ENCODE assay signal across 33 cellular contexts in the genomic region with DNA sequence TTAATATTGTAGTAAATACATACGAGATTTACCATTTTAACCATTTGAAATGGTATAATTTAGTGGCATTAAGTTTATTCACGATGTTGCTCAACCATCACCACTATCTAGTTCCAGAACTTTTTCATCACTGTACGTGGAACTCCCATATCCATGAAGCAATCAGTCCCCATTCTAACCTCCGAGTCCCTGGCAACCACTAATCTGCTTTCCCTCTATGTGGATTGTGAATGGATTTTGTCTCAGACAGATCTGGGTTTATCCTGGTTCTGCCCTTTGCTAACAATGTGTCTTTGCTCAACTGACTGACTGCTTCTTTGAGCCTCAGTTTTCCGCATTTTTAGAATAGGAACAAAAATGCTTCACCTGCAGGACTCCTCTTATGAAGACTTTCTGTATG.
"Had no signal": no experiment of that assay in that cellular context is flagged by ENCODE, and none has a peak within 500 bp of the region (broad histone marks: within the 10 kb centered on the region; RNA-seq: fewer than 3 reads in every experiment).

No MANE protein-coding gene starts in this region.

- FAIRE-seq: colon, endometrium had no signal

- H3K4me3 ChIP-seq: adrenal gland, body of pancreas, esophagus squamous epithelium, gastroesophageal sphincter had no signal

- ATAC-seq: activated CD8-positive, alpha-beta memory T cell treated with anti-CD3 and anti-CD28 coated beads, Interleukin-2, amount 10 ng/mL, durations not matched to agents 7 days and 5 days; activated CD8-positive, alpha-beta T cell treated with anti-CD3 and anti-CD28 coated beads, Interleukin-2, amount 10 ng/mL, durations not matched to agents 7 days and 5 days; activated naive CD8-positive, alpha-beta T cell treated with anti-CD3 and anti-CD28 coated beads, Interleukin-2, amount 50 U/mL, for 24 hours; activated T-cell treated with anti-CD3 and anti-CD28 coated beads, Interleukin-2, amount 50 U/mL, for 72 hours; effector memory CD8-positive, alpha-beta T cell; gastroesophageal sphincter; T-helper 17 cell had no signal

- H3K27ac ChIP-seq: adrenal gland, epithelial cell of prostate, esophagus squamous epithelium, gastroesophageal sphincter had no signal

- H3K36me3 Mint-ChIP-seq: WTC11 had no signal

- H3K9me3 Mint-ChIP-seq: activated CD4-positive, alpha-beta memory T cell treated with anti-CD3 and anti-CD28 coated beads for 36 hours; activated naive CD4-positive, alpha-beta T cell treated with anti-CD3 and anti-CD28 coated beads for 36 hours; activated naive CD4-positive, alpha-beta T cell treated with anti-CD3 and anti-CD28 coated beads, Interleukin-2, amount 50 U/mL, for 24 hours; activated naive CD8-positive, alpha-beta T cell treated with anti-CD3 and anti-CD28 coated beads for 36 hours; activated naive CD8-positive, alpha-beta T cell treated with anti-CD3 and anti-CD28 coated beads, Interleukin-2, amount 50 U/mL, for 24 hours; activated T-cell treated with anti-CD3 and anti-CD28 coated beads, Interleukin-2, amount 50 U/mL, for 24 hours; activated T-cell treated with anti-CD3 and anti-CD28 coated beads, Interleukin-2, amount 50 U/mL, for 72 hours; effector memory CD8-positive, alpha-beta T cell; T-helper 2 cell treated with Interferon-gamma antibody and Interleukin-4, amounts not matched to agents 5 μg/mL and 100 μg/mL, for 36 hours; WTC11 had no signal

- H3K27me3 Mint-ChIP-seq: activated CD4-positive, alpha-beta memory T cell treated with anti-CD3 and anti-CD28 coated beads for 36 hours; activated CD8-positive, alpha-beta memory T cell treated with anti-CD3 and anti-CD28 coated beads, Interleukin-2, amount 10 ng/mL, durations not matched to agents 7 days and 5 days; activated naive CD4-positive, alpha-beta T cell treated with anti-CD3 and anti-CD28 coated beads, Interleukin-2, amount 50 U/mL, for 24 hours; activated naive CD8-positive, alpha-beta T cell treated with anti-CD3 and anti-CD28 coated beads for 36 hours; activated naive CD8-positive, alpha-beta T cell treated with anti-CD3 and anti-CD28 coated beads, Interleukin-2, amount 50 U/mL, for 24 hours; activated T-cell treated with anti-CD3 and anti-CD28 coated beads, Interleukin-2, amount 50 U/mL, for 24 hours; effector memory CD8-positive, alpha-beta T cell; T-helper 17 cell had no signal

- H3K9me3 ChIP-seq: adrenal gland, body of pancreas, esophagus squamous epithelium, gastroesophageal sphincter had no signal

- H3K4me1 Mint-ChIP-seq: activated naive CD4-positive, alpha-beta T cell treated with anti-CD3 and anti-CD28 coated beads, Interleukin-2, amount 50 U/mL, for 24 hours; WTC11 had no signal

- H3K4me1 ChIP-seq: adrenal gland had no signal

- H3K27me3 ChIP-seq: adrenal gland, body of pancreas, esophagus squamous epithelium, gastroesophageal sphincter had no signal

- H3K27ac Mint-ChIP-seq: activated CD4-positive, alpha-beta memory T cell treated with anti-CD3 and anti-CD28 coated beads for 36 hours; activated CD8-positive, alpha-beta T cell treated with anti-CD3 and anti-CD28 coated beads, Interleukin-2, amount 10 ng/mL, durations not matched to agents 7 days and 5 days; activated naive CD4-positive, alpha-beta T cell treated with anti-CD3 and anti-CD28 coated beads for 36 hours; activated naive CD4-positive, alpha-beta T cell treated with anti-CD3 and anti-CD28 coated beads, Interleukin-2, amount 50 U/mL, for 24 hours; activated naive CD8-positive, alpha-beta T cell treated with anti-CD3 and anti-CD28 coated beads for 36 hours; activated naive CD8-positive, alpha-beta T cell treated with anti-CD3 and anti-CD28 coated beads, Interleukin-2, amount 50 U/mL, for 24 hours; activated T-cell treated with anti-CD3 and anti-CD28 coated beads, Interleukin-2, amount 50 U/mL, for 24 hours; activated T-cell treated with anti-CD3 and anti-CD28 coated beads, Interleukin-2, amount 50 U/mL, for 72 hours; effector memory CD8-positive, alpha-beta T cell; T-helper 17 cell; T-helper 2 cell treated with Interferon-gamma antibody and Interleukin-4, amounts not matched to agents 5 μg/mL and 100 μg/mL, for 36 hours; WTC11 had no signal

- H3K4me3 Mint-ChIP-seq: activated CD4-positive, alpha-beta memory T cell treated with anti-CD3 and anti-CD28 coated beads for 36 hours; activated CD8-positive, alpha-beta memory T cell treated with anti-CD3 and anti-CD28 coated beads, Interleukin-2, amount 10 ng/mL, durations not matched to agents 7 days and 5 days; activated CD8-positive, alpha-beta T cell treated with anti-CD3 and anti-CD28 coated beads, Interleukin-2, amount 10 ng/mL, durations not matched to agents 7 days and 5 days; activated naive CD4-positive, alpha-beta T cell treated with anti-CD3 and anti-CD28 coated beads for 36 hours; activated naive CD4-positive, alpha-beta T cell treated with anti-CD3 and anti-CD28 coated beads, Interleukin-2, amount 50 U/mL, for 24 hours; activated naive CD8-positive, alpha-beta T cell treated with anti-CD3 and anti-CD28 coated beads for 36 hours; activated naive CD8-positive, alpha-beta T cell treated with anti-CD3 and anti-CD28 coated beads, Interleukin-2, amount 50 U/mL, for 24 hours; activated T-cell treated with anti-CD3 and anti-CD28 coated beads, Interleukin-2, amount 50 U/mL, for 24 hours; activated T-cell treated with anti-CD3 and anti-CD28 coated beads, Interleukin-2, amount 50 U/mL, for 72 hours; effector memory CD8-positive, alpha-beta T cell; T-helper 17 cell; T-helper 2 cell treated with Interferon-gamma antibody and Interleukin-4, amounts not matched to agents 5 μg/mL and 100 μg/mL, for 36 hours; WTC11 had no signal

- H3K36me3 ChIP-seq: adrenal gland, esophagus squamous epithelium had no signal

- DNase-seq: activated CD4-positive, alpha-beta memory T cell treated with anti-CD3 and anti-CD28 coated beads for 36 hours; activated CD4-positive, alpha-beta T cell treated with anti-CD3 and anti-CD28 coated beads for 1 hour; activated CD4-positive, alpha-beta T cell treated with anti-CD3 and anti-CD28 coated beads for 4 hours; activated CD8-positive, alpha-beta memory T cell treated with anti-CD3 and anti-CD28 coated beads, Interleukin-2, amount 10 ng/mL, durations not matched to agents 7 days and 5 days; activated CD8-positive, alpha-beta memory T cell treated with anti-CD3 and anti-CD28 coated beads, Interleukin-2, amount 50 U/mL, for 4 hours; activated effector memory CD4-positive, alpha-beta T cell treated with Interleukin-2 at 50 U/mL for 16 hours; activated gamma-delta T cell treated with Interleukin-2 at 50 U/mL for 16 hours; activated naive CD8-positive, alpha-beta T cell treated with anti-CD3 and anti-CD28 coated beads for 36 hours; activated naive CD8-positive, alpha-beta T cell treated with anti-CD3 and anti-CD28 coated beads, Interleukin-2, amount 50 U/mL, for 24 hours; activated T-cell treated with anti-CD3 and anti-CD28 coated beads, Interleukin-2, amount 50 U/mL, for 24 hours; activated T-cell treated with anti-CD3 and anti-CD28 coated beads, Interleukin-2, amount 50 U/mL, for 72 hours; adrenal gland; amygdala; aorta; caudate nucleus; cortex of kidney; effector CD4-positive, alpha-beta T cell; effector memory CD8-positive, alpha-beta T cell; esophagus squamous epithelium; foreskin melanocyte; T-helper 1 cell; T-helper 17 cell; T1000 had no signal
